Comparison of ENCODE assay signal across 26 cellular contexts in genomic region chr3:80000022-80000421, GRCh38.
"Had no signal": no experiment of that assay in that cellular context is flagged by ENCODE, and none has a peak within 500 bp of the region (broad histone marks: within the 10 kb centered on the region; RNA-seq: fewer than 3 reads in every experiment).

No MANE protein-coding gene starts in this region.

- FAIRE-seq: colon, kidney had no signal

- H3K27me3 ChIP-seq: brain microvascular endothelial cell, heart right ventricle, neural progenitor cell, stomach, transverse colon, vagina had no signal

- ATAC-seq: activated CD4-positive, CD25-positive, alpha-beta regulatory T cell treated with anti-CD3 and anti-CD28 coated beads, Interleukin-2, amount 50 U/mL, for 24 hours; activated CD8-positive, alpha-beta memory T cell treated with anti-CD3 and anti-CD28 coated beads, Interleukin-2, amount 10 ng/mL, durations not matched to agents 7 days and 5 days; activated CD8-positive, alpha-beta T cell treated with anti-CD3 and anti-CD28 coated beads for 36 hours; activated naive CD8-positive, alpha-beta T cell treated with anti-CD3 and anti-CD28 coated beads, Interleukin-2, amount 50 U/mL, for 24 hours; effector memory CD8-positive, alpha-beta T cell; heart right ventricle; lower lobe of right lung; naive thymus-derived CD4-positive, alpha-beta T cell; sciatic nerve; stimulated activated memory B cell treated with anti-CD40 and anti-IgM and Interleukin-4, amounts not matched to agents 10 μg/mL and 1 μg/mL and 100 μg/mL, for 72 hours had no signal

- H3K9me3 ChIP-seq: lower lobe of right lung, transverse colon, vagina had no signal

- H3K4me2 ChIP-seq: neural progenitor cell, smooth muscle cell had no signal

- H3K4me1 ChIP-seq: heart right ventricle, lower lobe of right lung, stomach, transverse colon, vagina had no signal

- H3K27ac ChIP-seq: brain microvascular endothelial cell, dorsolateral prefrontal cortex, heart right ventricle, lower lobe of right lung, neural progenitor cell, stomach, transverse colon, vagina, VCaP had no signal

- DNase-seq: activated CD4-positive, alpha-beta T cell treated with anti-CD3 and anti-CD28 coated beads, Interleukin-2, amount 10 ng/mL, durations not matched to agents 7 days and 5 days; activated CD8-positive, alpha-beta memory T cell treated with anti-CD3 and anti-CD28 coated beads, Interleukin-2, amount 10 ng/mL, durations not matched to agents 7 days and 5 days; activated CD8-positive, alpha-beta T cell treated with anti-CD3 and anti-CD28 coated beads for 36 hours; activated effector memory CD4-positive, alpha-beta T cell treated with anti-CD3 and anti-CD28 coated beads, Interleukin-2, amount 50 U/mL, for 16 hours; activated naive CD4-positive, alpha-beta T cell treated with anti-CD3 and anti-CD28 coated beads, Interleukin-2, amount 10 ng/mL, durations not matched to agents 7 days and 5 days; activated naive CD8-positive, alpha-beta T cell treated with anti-CD3 and anti-CD28 coated beads, Interleukin-2, amount 50 U/mL, for 24 hours; activated T-cell treated with anti-CD3 and anti-CD28 coated beads for 4 hours; brain microvascular endothelial cell; dorsolateral prefrontal cortex; effector memory CD8-positive, alpha-beta T cell; heart right ventricle; kidney; lower lobe of right lung; naive thymus-derived CD4-positive, alpha-beta T cell; posterior cingulate gyrus; stimulated activated CD4-positive, alpha-beta T cell treated with anti-CD3 and anti-CD28 coated beads, Interleukin-15, amount 100 ng/mL, for 24 hours; stomach; transverse colon had no signal

- H3K36me3 ChIP-seq: brain microvascular endothelial cell, heart right ventricle, lower lobe of right lung, neural progenitor cell, stomach, transverse colon, vagina had no signal

- H2AFZ ChIP-seq: neural progenitor cell had no signal

- H3K4me3 ChIP-seq: dorsolateral prefrontal cortex, heart right ventricle, lower lobe of right lung, neural progenitor cell, smooth muscle cell, stomach, transverse colon, vagina had no signal
